Comparison of ENCODE assay signal across 22 cellular contexts in the genomic region with DNA sequence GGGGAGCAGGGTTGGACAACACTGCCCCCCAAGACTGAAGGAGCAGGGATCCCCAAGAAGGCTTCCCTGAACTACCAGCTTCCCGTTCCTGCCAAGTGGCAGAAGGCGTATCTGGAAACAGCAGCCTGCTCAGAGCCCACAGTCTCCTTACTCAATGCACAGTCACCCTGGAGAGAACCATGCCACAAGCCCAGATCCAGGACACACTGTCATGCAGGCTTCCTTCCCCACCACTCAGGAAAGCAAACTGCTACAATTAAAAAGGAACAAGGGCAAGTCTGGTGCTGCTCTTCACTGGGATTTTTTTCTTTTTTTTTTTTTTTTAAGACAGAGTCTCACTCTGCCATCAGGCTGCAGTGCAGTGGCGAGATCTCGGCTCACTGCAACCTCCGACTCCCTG.
"Had no signal": no experiment of that assay in that cellular context is flagged by ENCODE, and none has a peak within 500 bp of the region (broad histone marks: within the 10 kb centered on the region; RNA-seq: fewer than 3 reads in every experiment).

No MANE protein-coding gene starts in this region.

- H3K4me3 ChIP-seq: body of pancreas, colonic mucosa, gastrocnemius medialis, left ventricle myocardium inferior, pancreas, sigmoid colon, tibial artery, vagina had no signal

- H3K9me3 ChIP-seq: colonic mucosa, gastrocnemius medialis, left ventricle myocardium inferior, pancreas, sigmoid colon, tibial artery, vagina had no signal

- ATAC-seq: body of pancreas, gastrocnemius medialis, pancreas had no signal

- H3K27ac ChIP-seq: colonic mucosa, gastrocnemius medialis, left ventricle myocardium inferior, pancreas, sigmoid colon, tibial artery, vagina had no signal

- H3K27me3 ChIP-seq: body of pancreas, colonic mucosa, gastrocnemius medialis, pancreas, sigmoid colon, tibial artery, vagina had no signal

- DNase-seq: activated B cell treated with CpG ODN at 0.5 μM for 24 hours; activated CD4-positive, alpha-beta memory T cell treated with anti-CD3 and anti-CD28 coated beads, Interleukin-2, amount 10 ng/mL, durations not matched to agents 7 days and 5 days; activated CD4-positive, alpha-beta T cell treated with anti-CD3 and anti-CD28 coated beads for 48 hours; activated naive CD4-positive, alpha-beta T cell treated with Interleukin-2 at 50 U/mL for 16 hours; activated T-cell treated with anti-CD3 and anti-CD28 coated beads, Interleukin-2, amount 50 U/mL, for 24 hours; body of pancreas; caudate nucleus; colonic mucosa; erythroblast; gastrocnemius medialis; head of caudate nucleus; kidney glomerular epithelial cell; left ventricle myocardium inferior; mesenchymal stem cell; naive thymus-derived CD4-positive, alpha-beta T cell; sigmoid colon; stimulated activated CD8-positive, alpha-beta memory T cell treated with anti-CD3 and anti-CD28 coated beads, Interleukin-4, amount 100 ng/mL, for 48 hours; stimulated activated naive CD8-positive, alpha-beta T cell treated with anti-CD3 and anti-CD28 coated beads, Interleukin-15, Interleukin-2, amounts not matched to agents 100 U/mL and 50 U/mL, for 24 hours; substantia nigra; tibial artery had no signal

- H3K4me1 ChIP-seq: colonic mucosa had no signal
